In genomic region chrX:137194164-137194563, GRCh38 we compare ENCODE assay signal across 9 cellular contexts.
DNase-seq lines count a peak whose midpoint lies in the region; ATAC-seq and TF ChIP-seq lines count a peak whose summit lies in the region.
"Had no signal": no experiment of that assay in that cellular context is flagged by ENCODE, and none has a peak within 500 bp of the region (broad histone marks: within the 10 kb centered on the region; RNA-seq: fewer than 3 reads in every experiment).

No MANE protein-coding gene starts in this region.

- H3K4me3 Mint-ChIP-seq in neural crest cell: no peak overlapping the region

- no peak for ATAC-seq in body of pancreas
- ATAC-seq in GM19452 (IDR thresholded peaks at IDR 0.05; ENCODE audit: unreplicated experiment): no peak

- no peak overlapping the region for H3K4me3 ChIP-seq in body of pancreas
- H3K4me3 ChIP-seq: BLaER1 had no signal

- no peaks in the 10 kb centered on the region for H3K36me3 ChIP-seq in body of pancreas (replicated peaks in 1 of 2; ENCODE audit: insufficient read depth in 1 of 2, low read depth in 2 of 2)
- H3K36me3 ChIP-seq: BLaER1 had no signal

- no peaks in the 10 kb centered on the region for H3K27me3 ChIP-seq in body of pancreas

- peaks cover 6% of the 10 kb centered on the region for H3K9me3 Mint-ChIP-seq in neural crest cell

- intact Hi-C loops in body of pancreas (cut with DNase I): no loop called here

- TF ChIP-seq CTCF in body of pancreas (IDR thresholded peaks at IDR 0.05) (peak in 6 of 7 experiments; percentile 16 to 64 (median 48)), neural crest cell (conservative IDR thresholded peaks at IDR 0.05) (peak; percentile 67)

- peak; percentile 52 for DNase-seq in NCI-H2029 treated with DMSO at 0.1 percent for 48 hours (lab: John Stamatoyannopoulos, UW)
- DNase-seq in NCI-H2029 (lab: John Stamatoyannopoulos, UW): no peak
- peak; percentile 1 for DNase-seq in HCEC 1CT
- peak; percentile 48 to 74 for DNase-seq in NCI-H524 (lab: John Stamatoyannopoulos, UW)
- DNase-seq in body of pancreas: peak; percentile 10 to 40 (median 20)
- peak; percentile 40 for DNase-seq in neural crest cell (ENCODE audit: low read depth, low spot score)
- no peak for DNase-seq in NCI-H2081 treated with DMSO at 0.1 percent for 48 hours (lab: John Stamatoyannopoulos, UW)

- no peaks in the 10 kb centered on the region for H3K4me1 ChIP-seq in body of pancreas
- H3K4me1 ChIP-seq: BLaER1 had no signal

- no peaks in the 10 kb centered on the region for H3K4me1 Mint-ChIP-seq in neural crest cell

- no peak overlapping the region for H3K27ac ChIP-seq in body of pancreas
- H3K27ac ChIP-seq: BLaER1 had no signal

- no peak overlapping the region for H3K27ac Mint-ChIP-seq in neural crest cell (ENCODE audit: unreplicated experiment)

- H3K27me3 Mint-ChIP-seq in neural crest cell (ENCODE audit: low read depth): peaks cover 6% of the 10 kb centered on the region

- no peaks in the 10 kb centered on the region for H3K9me3 ChIP-seq in body of pancreas

- WGBS in body of pancreas, 2 donors: 2 to 20% methylated on average over 3 to 4 of the region's 4 CpGs

- TF ChIP-seq POLR2A in body of pancreas (IDR thresholded peaks at IDR 0.05): no peak

- no peaks in the 10 kb centered on the region for H3K36me3 Mint-ChIP-seq in neural crest cell (ENCODE audit: low read depth)

Comparison
In these comparisons a context has a peak if more than half of its experiments do, and no peak if none do; other contexts are left out.
1. DNase-seq: peak in NCI-H2029 treated with DMSO at 0.1 percent for 48 hours (single experiment), HCEC 1CT (single experiment), NCI-H524 (2 of 2), body of pancreas (4 of 4) and neural crest cell (single experiment); none in NCI-H2029 (single experiment) and NCI-H2081 treated with DMSO at 0.1 percent for 48 hours (single experiment).